ENCODE assay signal across 8 cellular contexts in genomic region chr15:68924866-68925599, GRCh38. TPM values are rescaled to one million over a fixed set of nuclear protein-coding genes. Genes with fewer than 3 reads are reported as not detected.
A peak's percentile ranks its signal among the peaks of the same experiment; 100 is the strongest.
DNase-seq lines count a peak whose midpoint lies in the region; ATAC-seq lines count a peak whose summit lies in the region.

No MANE protein-coding gene starts in this region.

- no peak overlapping the region for H3K4me3 Mint-ChIP-seq in stimulated activated naive B cell treated with anti-CD40 and anti-IgM and Interleukin-4, amounts not matched to agents 10 μg/mL and 1 μg/mL and 100 μg/mL, for 72 hours

- peaks cover 0 to 3% of the 10 kb centered on the region in 2 donors for H3K9me3 Mint-ChIP-seq in stimulated activated naive B cell treated with anti-CD40 and anti-IgM and Interleukin-4, amounts not matched to agents 10 μg/mL and 1 μg/mL and 100 μg/mL, for 72 hours

- H3K36me3 Mint-ChIP-seq in stimulated activated naive B cell treated with anti-CD40 and anti-IgM and Interleukin-4, amounts not matched to agents 10 μg/mL and 1 μg/mL and 100 μg/mL, for 72 hours = peaks cover 3% of the 10 kb centered on the region in 2 donors

- no peak overlapping the region for H3K4me3 ChIP-seq in NT2/D1 (ENCODE audit: insufficient read length, low read depth)

- H3K27me3 ChIP-seq in NT2/D1 (ENCODE audit: insufficient read depth, insufficient read length) = no peaks in the 10 kb centered on the region

- H3K36me3 ChIP-seq in NT2/D1 (ENCODE audit: insufficient read depth, insufficient read length, low read length) = no peaks in the 10 kb centered on the region

- peak; percentile 90 to 94 for ATAC-seq in stimulated activated naive B cell treated with anti-CD40 and anti-IgM and Interleukin-4, amounts not matched to agents 10 μg/mL and 1 μg/mL and 100 μg/mL, for 72 hours (replicated peaks)
- no peak for ATAC-seq in HG02938 (IDR thresholded peaks at IDR 0.05; ENCODE audit: unreplicated experiment)

- no peak overlapping the region for H3K27ac Mint-ChIP-seq in stimulated activated naive B cell treated with anti-CD40 and anti-IgM and Interleukin-4, amounts not matched to agents 10 μg/mL and 1 μg/mL and 100 μg/mL, for 72 hours

- no peaks in the 10 kb centered on the region for H3K4me1 ChIP-seq in NT2/D1 (ENCODE audit: insufficient read depth, insufficient read length)

- no peak overlapping the region for H3K9ac ChIP-seq in NT2/D1 (ENCODE audit: insufficient read length, low read depth)

- H3K27ac ChIP-seq in epithelial cell of prostate = no peak overlapping the region

- peaks cover 14% of the 10 kb centered on the region for H3K9me3 ChIP-seq in NT2/D1 (ENCODE audit: insufficient read depth, low read length)

- H3K27me3 Mint-ChIP-seq in stimulated activated naive B cell treated with anti-CD40 and anti-IgM and Interleukin-4, amounts not matched to agents 10 μg/mL and 1 μg/mL and 100 μg/mL, for 72 hours = peaks cover 17% of the 10 kb centered on the region in 2 donors

- peaks cover 4 to 12% of the 10 kb centered on the region in 2 donors for H3K4me1 Mint-ChIP-seq in stimulated activated naive B cell treated with anti-CD40 and anti-IgM and Interleukin-4, amounts not matched to agents 10 μg/mL and 1 μg/mL and 100 μg/mL, for 72 hours

- in situ Hi-C loops in Caki2 (cut with HindIII; ENCODE audit: low pct_unique_long_range_greater_than_20kb, low sequenced_read_pairs) = no loop called here

- DNase-seq in Caki2 (ENCODE audit: low read depth) (peak; percentile 52), HuH-7 (ENCODE audit: low spot score) (peak; percentile 89), NT2/D1 (ENCODE audit: low read depth, low spot score) (peak; percentile 77), epithelial cell of prostate (ENCODE audit: low read depth, low spot score) (peak; percentile 6), mucosa of gallbladder (ENCODE audit: low spot score) (peak; percentile 73)
- DNase-seq in activated CD8-positive, alpha-beta memory T cell treated with anti-CD3 and anti-CD28 coated beads, Interleukin-2, amount 50 U/mL, for 24 hours (ENCODE audit: extremely low read depth) = peak; percentile 13
- peak; percentile 41 for DNase-seq in stimulated activated naive B cell treated with anti-CD40 and anti-IgM and Interleukin-4, amounts not matched to agents 10 μg/mL and 1 μg/mL and 100 μg/mL, for 72 hours

RNA-seq across cellular contexts. Expression of gene SPESP1, which starts 5.3 kb away (rescaled TPM):
- total RNA-seq in Caki2 (2014; rRNA removed; shearing (Covaris generic); ENCODE audit: low replicate concordance) = not detected in 2 replicates
- 5.9 TPM for total RNA-seq in mucosa of gallbladder

Comparison
In these comparisons a context has a peak if more than half of its experiments do, and no peak if none do; other contexts are left out.
1. DNase-seq: peak in every context shown above with its lines; median percentile 89 in HuH-7; 77 in NT2/D1; 73 in mucosa of gallbladder; 52 in Caki2; 41 in stimulated activated naive B cell treated with anti-CD40 and anti-IgM and Interleukin-4, amounts not matched to agents 10 μg/mL and 1 μg/mL and 100 μg/mL, for 72 hours; 13 in activated CD8-positive, alpha-beta memory T cell treated with anti-CD3 and anti-CD28 coated beads, Interleukin-2, amount 50 U/mL, for 24 hours; 6 in epithelial cell of prostate.